Comparison of ENCODE assay signal across 1 cellular context in the genomic region with DNA sequence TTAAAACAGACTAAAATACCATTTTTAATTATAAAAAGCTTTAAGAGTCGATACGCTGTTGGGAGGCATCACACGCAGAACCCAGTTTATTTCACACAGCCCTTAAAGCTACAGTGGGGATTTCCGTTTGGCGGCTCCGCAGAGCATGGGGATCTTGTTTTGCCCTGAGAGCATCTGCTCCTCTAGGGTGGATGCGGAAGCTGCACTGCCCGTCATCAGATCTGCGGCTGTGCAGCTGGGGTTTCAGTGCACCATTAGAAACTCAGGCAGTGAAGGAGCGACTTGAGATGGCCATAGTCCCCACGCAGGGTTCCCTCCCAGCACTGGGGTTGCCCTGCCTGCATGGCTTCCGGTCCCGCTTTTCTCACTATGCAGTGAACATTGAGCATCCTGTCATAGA.
TF ChIP-seq lines count a peak whose summit lies in the region.

No MANE protein-coding gene starts in this region.

TF ChIP-seq in GM12878, 131 proteins besides CTCF, POLR2A, EP300 and RAD21 (continued from another document and continues in another):
- TF ChIP-seq, protein P1, sequence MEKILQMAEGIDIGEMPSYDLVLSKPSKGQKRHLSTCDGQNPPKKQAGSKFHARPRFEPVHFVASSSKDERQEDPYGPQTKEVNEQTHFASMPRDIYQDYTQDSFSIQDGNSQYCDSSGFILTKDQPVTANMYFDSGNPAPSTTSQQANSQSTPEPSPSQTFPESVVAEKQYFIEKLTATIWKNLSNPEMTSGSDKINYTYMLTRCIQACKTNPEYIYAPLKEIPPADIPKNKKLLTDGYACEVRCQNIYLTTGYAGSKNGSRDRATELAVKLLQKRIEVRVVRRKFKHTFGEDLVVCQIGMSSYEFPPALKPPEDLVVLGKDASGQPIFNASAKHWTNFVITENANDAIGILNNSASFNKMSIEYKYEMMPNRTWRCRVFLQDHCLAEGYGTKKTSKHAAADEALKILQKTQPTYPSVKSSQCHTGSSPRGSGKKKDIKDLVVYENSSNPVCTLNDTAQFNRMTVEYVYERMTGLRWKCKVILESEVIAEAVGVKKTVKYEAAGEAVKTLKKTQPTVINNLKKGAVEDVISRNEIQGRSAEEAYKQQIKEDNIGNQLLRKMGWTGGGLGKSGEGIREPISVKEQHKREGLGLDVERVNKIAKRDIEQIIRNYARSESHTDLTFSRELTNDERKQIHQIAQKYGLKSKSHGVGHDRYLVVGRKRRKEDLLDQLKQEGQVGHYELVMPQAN (conservative IDR thresholded peaks at IDR 0.05), result no peak
- TF ChIP-seq, protein P2, sequence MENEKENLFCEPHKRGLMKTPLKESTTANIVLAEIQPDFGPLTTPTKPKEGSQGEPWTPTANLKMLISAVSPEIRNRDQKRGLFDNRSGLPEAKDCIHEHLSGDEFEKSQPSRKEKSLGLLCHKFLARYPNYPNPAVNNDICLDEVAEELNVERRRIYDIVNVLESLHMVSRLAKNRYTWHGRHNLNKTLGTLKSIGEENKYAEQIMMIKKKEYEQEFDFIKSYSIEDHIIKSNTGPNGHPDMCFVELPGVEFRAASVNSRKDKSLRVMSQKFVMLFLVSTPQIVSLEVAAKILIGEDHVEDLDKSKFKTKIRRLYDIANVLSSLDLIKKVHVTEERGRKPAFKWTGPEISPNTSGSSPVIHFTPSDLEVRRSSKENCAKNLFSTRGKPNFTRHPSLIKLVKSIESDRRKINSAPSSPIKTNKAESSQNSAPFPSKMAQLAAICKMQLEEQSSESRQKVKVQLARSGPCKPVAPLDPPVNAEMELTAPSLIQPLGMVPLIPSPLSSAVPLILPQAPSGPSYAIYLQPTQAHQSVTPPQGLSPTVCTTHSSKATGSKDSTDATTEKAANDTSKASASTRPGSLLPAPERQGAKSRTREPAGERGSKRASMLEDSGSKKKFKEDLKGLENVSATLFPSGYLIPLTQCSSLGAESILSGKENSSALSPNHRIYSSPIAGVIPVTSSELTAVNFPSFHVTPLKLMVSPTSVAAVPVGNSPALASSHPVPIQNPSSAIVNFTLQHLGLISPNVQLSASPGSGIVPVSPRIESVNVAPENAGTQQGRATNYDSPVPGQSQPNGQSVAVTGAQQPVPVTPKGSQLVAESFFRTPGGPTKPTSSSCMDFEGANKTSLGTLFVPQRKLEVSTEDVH (IDR thresholded peaks at IDR 0.05; ENCODE audit: low read depth, partially characterized antibody), result no peak
- TF ChIP-seq RBBP5 (conservative IDR thresholded peaks at IDR 0.05) (no peak), IKZF2 (IDR thresholded peaks at IDR 0.05) (peak in 1 of 2 experiments; percentile 32; a peak in 1 of 4 replicates), HDAC6 (IDR thresholded peaks at IDR 0.05; ENCODE audit: unreplicated experiment) (no peak), ATF7 (IDR thresholded peaks at IDR 0.05; ENCODE audit: low read depth) (peak; percentile 42), RUNX3 (IDR thresholded peaks at IDR 0.05; ENCODE audit: low read length) (no peak), MLLT1 (IDR thresholded peaks at IDR 0.05) (peak; percentile 55; the same call in 1 of the 2 replicates), MAX (IDR thresholded peaks at IDR 0.05; ENCODE audit: low read depth, low read length) (no peak), TAF1 (IDR thresholded peaks at IDR 0.05; ENCODE audit: borderline replicate concordance, low read depth, low read length) (no peak), MEF2A (IDR thresholded peaks at IDR 0.05; ENCODE audit: insufficient read depth, low read depth, low read length) (no peak), SMAD5 (IDR thresholded peaks at IDR 0.05; ENCODE audit: low read depth) (no peak), MTA2 (IDR thresholded peaks at IDR 0.05; ENCODE audit: low read depth) (peak; percentile 31; the same call in 1 of the 2 replicates), POLR2AphosphoS2 (IDR thresholded peaks at IDR 0.05; ENCODE audit: low read depth, low read length) (no peak), CHD1 (IDR thresholded peaks at IDR 0.05; ENCODE audit: low read depth, low read length) (no peak), GABPA (IDR thresholded peaks at IDR 0.05; ENCODE audit: low read depth) (no peak), ZNF384 (IDR thresholded peaks at IDR 0.05; ENCODE audit: borderline replicate concordance, low read depth, low read length) (no peak), CREM (IDR thresholded peaks at IDR 0.05; ENCODE audit: low read depth) (no peak), NR2C1 (IDR thresholded peaks at IDR 0.05) (no peak), JUND (IDR thresholded peaks at IDR 0.05; ENCODE audit: low read depth, low read length) (no peak), KLF5 (IDR thresholded peaks at IDR 0.05; ENCODE audit: partially characterized antibody) (no peak), TCF12 (IDR thresholded peaks at IDR 0.05; ENCODE audit: low read depth, low read length) (peak; percentile 85; the same call in 1 of the 2 replicates), SREBF1 (IDR thresholded peaks at IDR 0.05; ENCODE audit: low read length) (no peak), MYC (IDR thresholded peaks at IDR 0.05; ENCODE audit: insufficient read depth, insufficient read length, insufficient replicate concordance, low read length, severe bottlenecking) (no peak), CBFB (IDR thresholded peaks at IDR 0.05; ENCODE audit: low read depth) (no peak), SREBF2 (IDR thresholded peaks at IDR 0.05; ENCODE audit: low read length) (no peak), TCF7 (IDR thresholded peaks at IDR 0.05; ENCODE audit: borderline replicate concordance) (no peak), NBN (IDR thresholded peaks at IDR 0.05) (0 out of 2 replicates have a peak, but pooled peaks have one; percentile 28), ATF2 (IDR thresholded peaks at IDR 0.05; ENCODE audit: low read length) (no peak), ZNF274 (IDR thresholded peaks at IDR 0.05; ENCODE audit: insufficient read depth, insufficient read length) (no peak), MEF2B (IDR thresholded peaks at IDR 0.05; ENCODE audit: partially characterized antibody, poor library complexity, severe bottlenecking) (peak; percentile 48), ZZZ3 (IDR thresholded peaks at IDR 0.05; ENCODE audit: control insufficient read depth, insufficient read length, low read depth) (no peak), ZBED1 (IDR thresholded peaks at IDR 0.05; ENCODE audit: borderline replicate concordance) (no peak), PAX5 (IDR thresholded peaks at IDR 0.05; ENCODE audit: borderline replicate concordance, low read depth, low read length) (peak; percentile 27; the same call in 1 of the 2 replicates)
- TF ChIP-seq, protein P3, sequence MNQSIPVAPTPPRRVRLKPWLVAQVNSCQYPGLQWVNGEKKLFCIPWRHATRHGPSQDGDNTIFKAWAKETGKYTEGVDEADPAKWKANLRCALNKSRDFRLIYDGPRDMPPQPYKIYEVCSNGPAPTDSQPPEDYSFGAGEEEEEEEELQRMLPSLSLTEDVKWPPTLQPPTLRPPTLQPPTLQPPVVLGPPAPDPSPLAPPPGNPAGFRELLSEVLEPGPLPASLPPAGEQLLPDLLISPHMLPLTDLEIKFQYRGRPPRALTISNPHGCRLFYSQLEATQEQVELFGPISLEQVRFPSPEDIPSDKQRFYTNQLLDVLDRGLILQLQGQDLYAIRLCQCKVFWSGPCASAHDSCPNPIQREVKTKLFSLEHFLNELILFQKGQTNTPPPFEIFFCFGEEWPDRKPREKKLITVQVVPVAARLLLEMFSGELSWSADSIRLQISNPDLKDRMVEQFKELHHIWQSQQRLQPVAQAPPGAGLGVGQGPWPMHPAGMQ (IDR thresholded peaks at IDR 0.05; ENCODE audit: borderline replicate concordance), result no peak
- TF ChIP-seq, protein P4, sequence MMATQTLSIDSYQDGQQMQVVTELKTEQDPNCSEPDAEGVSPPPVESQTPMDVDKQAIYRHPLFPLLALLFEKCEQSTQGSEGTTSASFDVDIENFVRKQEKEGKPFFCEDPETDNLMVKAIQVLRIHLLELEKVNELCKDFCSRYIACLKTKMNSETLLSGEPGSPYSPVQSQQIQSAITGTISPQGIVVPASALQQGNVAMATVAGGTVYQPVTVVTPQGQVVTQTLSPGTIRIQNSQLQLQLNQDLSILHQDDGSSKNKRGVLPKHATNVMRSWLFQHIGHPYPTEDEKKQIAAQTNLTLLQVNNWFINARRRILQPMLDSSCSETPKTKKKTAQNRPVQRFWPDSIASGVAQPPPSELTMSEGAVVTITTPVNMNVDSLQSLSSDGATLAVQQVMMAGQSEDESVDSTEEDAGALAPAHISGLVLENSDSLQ (IDR thresholded peaks at IDR 0.05), result peak; percentile 58; the same call in 1 of the 2 replicates
- TF ChIP-seq, protein P5, sequence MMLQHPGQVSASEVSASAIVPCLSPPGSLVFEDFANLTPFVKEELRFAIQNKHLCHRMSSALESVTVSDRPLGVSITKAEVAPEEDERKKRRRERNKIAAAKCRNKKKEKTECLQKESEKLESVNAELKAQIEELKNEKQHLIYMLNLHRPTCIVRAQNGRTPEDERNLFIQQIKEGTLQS (IDR thresholded peaks at IDR 0.05; ENCODE audit: borderline replicate concordance, extremely low read depth, low read depth, low read length), result no peak
- TF ChIP-seq, protein P6, sequence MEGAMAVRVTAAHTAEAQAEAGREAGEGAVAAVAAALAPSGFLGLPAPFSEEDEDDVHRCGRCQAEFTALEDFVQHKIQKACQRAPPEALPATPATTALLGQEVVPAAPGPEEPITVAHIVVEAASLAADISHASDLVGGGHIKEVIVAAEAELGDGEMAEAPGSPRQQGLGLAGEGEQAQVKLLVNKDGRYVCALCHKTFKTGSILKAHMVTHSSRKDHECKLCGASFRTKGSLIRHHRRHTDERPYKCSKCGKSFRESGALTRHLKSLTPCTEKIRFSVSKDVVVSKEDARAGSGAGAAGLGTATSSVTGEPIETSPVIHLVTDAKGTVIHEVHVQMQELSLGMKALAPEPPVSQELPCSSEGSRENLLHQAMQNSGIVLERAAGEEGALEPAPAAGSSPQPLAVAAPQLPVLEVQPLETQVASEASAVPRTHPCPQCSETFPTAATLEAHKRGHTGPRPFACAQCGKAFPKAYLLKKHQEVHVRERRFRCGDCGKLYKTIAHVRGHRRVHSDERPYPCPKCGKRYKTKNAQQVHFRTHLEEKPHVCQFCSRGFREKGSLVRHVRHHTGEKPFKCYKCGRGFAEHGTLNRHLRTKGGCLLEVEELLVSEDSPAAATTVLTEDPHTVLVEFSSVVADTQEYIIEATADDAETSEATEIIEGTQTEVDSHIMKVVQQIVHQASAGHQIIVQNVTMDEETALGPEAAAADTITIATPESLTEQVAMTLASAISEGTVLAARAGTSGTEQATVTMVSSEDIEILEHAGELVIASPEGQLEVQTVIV (IDR thresholded peaks at IDR 0.05; ENCODE audit: borderline replicate concordance, partially characterized antibody), result no peak
- TF ChIP-seq, protein P7, sequence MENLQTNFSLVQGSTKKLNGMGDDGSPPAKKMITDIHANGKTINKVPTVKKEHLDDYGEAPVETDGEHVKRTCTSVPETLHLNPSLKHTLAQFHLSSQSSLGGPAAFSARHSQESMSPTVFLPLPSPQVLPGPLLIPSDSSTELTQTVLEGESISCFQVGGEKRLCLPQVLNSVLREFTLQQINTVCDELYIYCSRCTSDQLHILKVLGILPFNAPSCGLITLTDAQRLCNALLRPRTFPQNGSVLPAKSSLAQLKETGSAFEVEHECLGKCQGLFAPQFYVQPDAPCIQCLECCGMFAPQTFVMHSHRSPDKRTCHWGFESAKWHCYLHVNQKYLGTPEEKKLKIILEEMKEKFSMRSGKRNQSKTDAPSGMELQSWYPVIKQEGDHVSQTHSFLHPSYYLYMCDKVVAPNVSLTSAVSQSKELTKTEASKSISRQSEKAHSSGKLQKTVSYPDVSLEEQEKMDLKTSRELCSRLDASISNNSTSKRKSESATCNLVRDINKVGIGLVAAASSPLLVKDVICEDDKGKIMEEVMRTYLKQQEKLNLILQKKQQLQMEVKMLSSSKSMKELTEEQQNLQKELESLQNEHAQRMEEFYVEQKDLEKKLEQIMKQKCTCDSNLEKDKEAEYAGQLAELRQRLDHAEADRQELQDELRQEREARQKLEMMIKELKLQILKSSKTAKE (IDR thresholded peaks at IDR 0.05; ENCODE audit: low read depth, poor library complexity, severe bottlenecking), result no peak
- TF ChIP-seq, protein P8, sequence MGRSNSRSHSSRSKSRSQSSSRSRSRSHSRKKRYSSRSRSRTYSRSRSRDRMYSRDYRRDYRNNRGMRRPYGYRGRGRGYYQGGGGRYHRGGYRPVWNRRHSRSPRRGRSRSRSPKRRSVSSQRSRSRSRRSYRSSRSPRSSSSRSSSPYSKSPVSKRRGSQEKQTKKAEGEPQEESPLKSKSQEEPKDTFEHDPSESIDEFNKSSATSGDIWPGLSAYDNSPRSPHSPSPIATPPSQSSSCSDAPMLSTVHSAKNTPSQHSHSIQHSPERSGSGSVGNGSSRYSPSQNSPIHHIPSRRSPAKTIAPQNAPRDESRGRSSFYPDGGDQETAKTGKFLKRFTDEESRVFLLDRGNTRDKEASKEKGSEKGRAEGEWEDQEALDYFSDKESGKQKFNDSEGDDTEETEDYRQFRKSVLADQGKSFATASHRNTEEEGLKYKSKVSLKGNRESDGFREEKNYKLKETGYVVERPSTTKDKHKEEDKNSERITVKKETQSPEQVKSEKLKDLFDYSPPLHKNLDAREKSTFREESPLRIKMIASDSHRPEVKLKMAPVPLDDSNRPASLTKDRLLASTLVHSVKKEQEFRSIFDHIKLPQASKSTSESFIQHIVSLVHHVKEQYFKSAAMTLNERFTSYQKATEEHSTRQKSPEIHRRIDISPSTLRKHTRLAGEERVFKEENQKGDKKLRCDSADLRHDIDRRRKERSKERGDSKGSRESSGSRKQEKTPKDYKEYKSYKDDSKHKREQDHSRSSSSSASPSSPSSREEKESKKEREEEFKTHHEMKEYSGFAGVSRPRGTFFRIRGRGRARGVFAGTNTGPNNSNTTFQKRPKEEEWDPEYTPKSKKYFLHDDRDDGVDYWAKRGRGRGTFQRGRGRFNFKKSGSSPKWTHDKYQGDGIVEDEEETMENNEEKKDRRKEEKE (IDR thresholded peaks at IDR 0.05), result no peak
